Comparison of ENCODE assay signal across 8 cellular contexts in the genomic region with DNA sequence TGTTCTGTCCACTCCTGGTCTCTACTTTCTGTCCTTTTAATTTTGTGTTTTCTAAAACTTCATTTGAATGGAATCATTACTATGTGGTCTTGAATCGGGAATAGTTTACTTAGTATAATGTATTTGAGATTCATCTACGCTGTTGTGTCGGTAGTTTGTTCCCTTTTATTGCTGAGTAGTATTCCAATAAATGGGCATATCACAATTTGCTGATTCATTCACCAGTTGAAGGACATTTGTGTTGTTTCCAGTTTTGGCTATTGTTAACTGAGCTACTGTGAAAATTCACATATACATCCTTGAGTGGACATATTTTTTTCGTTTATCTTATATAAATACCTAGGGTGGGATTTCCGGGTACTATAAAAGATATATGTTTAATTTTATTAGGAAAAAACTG.
"Had no signal": no experiment of that assay in that cellular context is flagged by ENCODE, and none has a peak within 500 bp of the region (broad histone marks: within the 10 kb centered on the region; RNA-seq: fewer than 3 reads in every experiment).

No MANE protein-coding gene starts in this region.

- H3K4me3 ChIP-seq: GM12878 had no signal

- FAIRE-seq: G401.6, GM12878, GM12891, GM12892, GM18507, GM19239 had no signal

- ATAC-seq: GM12878 had no signal

- DNase-seq: GDM1, GF-D8 had no signal
